In the genomic region with DNA sequence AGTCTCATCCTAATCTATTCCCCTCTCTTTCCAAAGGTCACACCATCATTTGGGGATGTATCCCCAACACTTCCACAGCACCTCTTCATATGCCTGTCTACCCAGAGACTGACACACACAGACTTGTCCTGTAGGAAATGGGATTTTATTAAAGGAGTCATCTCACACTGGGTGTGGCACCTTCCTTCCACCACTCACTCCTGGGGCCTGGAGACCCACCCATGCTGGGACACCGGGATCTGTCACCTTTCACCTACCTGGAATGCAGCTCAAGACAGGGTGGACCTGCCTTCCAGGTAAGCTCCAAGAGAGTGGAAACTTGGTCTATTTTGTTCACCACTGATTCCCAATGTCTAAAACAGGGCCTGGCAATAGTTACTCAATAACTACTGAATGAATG, we compare ENCODE assay signal across 33 cellular contexts.
"Had no signal": no experiment of that assay in that cellular context is flagged by ENCODE, and none has a peak within 500 bp of the region (broad histone marks: within the 10 kb centered on the region; RNA-seq: fewer than 3 reads in every experiment).

No MANE protein-coding gene starts in this region.

- H3K36me3 ChIP-seq: adrenal gland, cardiac muscle cell, heart right ventricle, left ventricle myocardium inferior, ovary, sigmoid colon, stomach, thyroid gland, WERI-Rb-1 had no signal

- H3K9me3 ChIP-seq: adrenal gland, body of pancreas, heart right ventricle, left ventricle myocardium inferior, ovary, sigmoid colon, stomach, thyroid gland had no signal

- H3K27ac ChIP-seq: adrenal gland, body of pancreas, cardiac muscle cell, coronary artery, dorsolateral prefrontal cortex, heart right ventricle, left ventricle myocardium inferior, ovary, sigmoid colon, stomach, thyroid gland, WERI-Rb-1 had no signal

- H3K27me3 ChIP-seq: body of pancreas, cardiac muscle cell, ovary, thyroid gland had no signal

- H3K4me3 ChIP-seq: adrenal gland, body of pancreas, cardiac muscle cell, coronary artery, dorsolateral prefrontal cortex, heart right ventricle, left ventricle myocardium inferior, lung, ovary, sigmoid colon, stomach, thyroid gland had no signal

- DNase-seq: activated CD4-positive, alpha-beta memory T cell treated with anti-CD3 and anti-CD28 coated beads for 36 hours; activated CD4-positive, alpha-beta T cell treated with anti-CD3 and anti-CD28 coated beads, Interleukin-2, amount 10 ng/mL, durations not matched to agents 24 days and 14 days; activated CD8-positive, alpha-beta memory T cell treated with anti-CD3 and anti-CD28 coated beads, Interleukin-2, amount 50 U/mL, for 4 hours; activated effector memory CD4-positive, alpha-beta T cell treated with anti-CD3 and anti-CD28 coated beads, Interleukin-2, amount 50 U/mL, for 16 hours; activated naive CD4-positive, alpha-beta T cell treated with anti-CD3 and anti-CD28 coated beads for 36 hours; activated naive CD8-positive, alpha-beta T cell treated with anti-CD3 and anti-CD28 coated beads for 36 hours; activated T-cell treated with anti-CD3 and anti-CD28 coated beads, Interleukin-2, amount 50 U/mL, for 1 hour; aorta; body of pancreas; cerebellar nuclear complex; dorsolateral prefrontal cortex; effector memory CD8-positive, alpha-beta T cell; foreskin fibroblast; heart right ventricle; kidney glomerular epithelial cell; left ventricle myocardium inferior; naive B cell; ovary; sigmoid colon; small intestine; stimulated activated CD4-positive, alpha-beta T cell treated with anti-CD3 and anti-CD28 coated beads, Interleukin-4, amount 100 ng/mL, for 24 hours; stimulated activated CD8-positive, alpha-beta memory T cell treated with anti-CD3 and anti-CD28 coated beads, Interleukin-4, amount 100 ng/mL, for 48 hours; stimulated activated naive B cell treated with anti-CD40 and anti-IgM and Interleukin-4, amounts not matched to agents 10 μg/mL and 1 μg/mL and 100 μg/mL, for 72 hours; stomach; SW 1271; T-helper 9 cell; thyroid gland; WERI-Rb-1 had no signal

- ATAC-seq: activated CD4-positive, CD25-positive, alpha-beta regulatory T cell treated with anti-CD3 and anti-CD28 coated beads, Interleukin-2, amount 50 U/mL, for 24 hours; body of pancreas; effector memory CD8-positive, alpha-beta T cell; heart right ventricle; stimulated activated naive B cell treated with anti-CD40 and anti-IgM and Interleukin-4, amounts not matched to agents 10 μg/mL and 1 μg/mL and 100 μg/mL, for 72 hours had no signal

- H3K4me1 ChIP-seq: adrenal gland, body of pancreas, heart right ventricle, left ventricle myocardium inferior, stomach had no signal
